1 cellular context compared by ENCODE assay signal in the genomic region with DNA sequence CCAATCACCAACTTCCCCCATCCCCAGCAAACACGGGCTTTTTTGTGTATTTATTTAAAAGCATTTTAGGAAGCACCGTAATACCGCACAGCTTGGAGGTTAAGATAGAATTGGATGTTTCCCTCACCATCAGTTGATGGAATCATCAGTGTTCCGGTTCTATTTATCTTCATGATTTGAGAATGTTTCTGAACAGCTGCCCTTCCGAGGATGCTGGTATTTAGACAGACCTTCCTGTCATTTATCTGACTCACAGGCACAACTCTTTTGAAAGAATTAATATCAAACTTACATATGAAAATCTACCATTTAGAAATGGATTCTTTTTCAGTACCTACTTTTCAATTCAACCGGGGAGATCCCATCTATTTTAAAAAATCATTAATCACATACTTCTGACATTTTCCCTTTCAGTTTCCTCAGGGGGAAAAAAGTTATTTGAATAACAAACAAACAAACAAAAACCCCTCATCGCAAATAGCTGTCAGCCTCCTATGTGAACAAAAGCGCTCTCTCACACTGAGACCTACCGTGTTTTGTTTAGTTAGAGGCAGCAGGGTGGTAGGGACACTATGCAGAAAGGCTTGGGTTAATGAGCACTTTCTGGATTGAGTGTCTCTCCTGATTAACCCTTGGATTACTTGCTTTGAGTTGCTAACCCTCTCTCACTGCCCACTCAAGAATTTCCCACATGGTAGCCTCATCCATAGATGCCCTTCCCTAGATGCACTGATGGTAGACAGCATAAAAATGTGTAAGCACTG.
TF ChIP-seq lines count a peak whose summit lies in the region.

No MANE protein-coding gene starts in this region.

TF ChIP-seq in GM23338, 12 proteins besides CTCF, POLR2A, EP300 and RAD21:
- TF ChIP-seq ZNF331 (CRISPR knock-in tag; IDR thresholded peaks at IDR 0.05; ENCODE audit: low read depth), result no peak
- TF ChIP-seq, protein P1, sequence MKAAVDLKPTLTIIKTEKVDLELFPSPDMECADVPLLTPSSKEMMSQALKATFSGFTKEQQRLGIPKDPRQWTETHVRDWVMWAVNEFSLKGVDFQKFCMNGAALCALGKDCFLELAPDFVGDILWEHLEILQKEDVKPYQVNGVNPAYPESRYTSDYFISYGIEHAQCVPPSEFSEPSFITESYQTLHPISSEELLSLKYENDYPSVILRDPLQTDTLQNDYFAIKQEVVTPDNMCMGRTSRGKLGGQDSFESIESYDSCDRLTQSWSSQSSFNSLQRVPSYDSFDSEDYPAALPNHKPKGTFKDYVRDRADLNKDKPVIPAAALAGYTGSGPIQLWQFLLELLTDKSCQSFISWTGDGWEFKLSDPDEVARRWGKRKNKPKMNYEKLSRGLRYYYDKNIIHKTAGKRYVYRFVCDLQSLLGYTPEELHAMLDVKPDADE (IDR thresholded peaks at IDR 0.05), result no peak
- TF ChIP-seq POLR2AphosphoS5 (IDR thresholded peaks at IDR 0.05; ENCODE audit: low read depth), result peak; percentile 69
- TF ChIP-seq EZH2phosphoT487 (IDR thresholded peaks at IDR 0.05; ENCODE audit: unreplicated experiment), result no peak
- TF ChIP-seq ZNF114 (CRISPR knock-in tag; IDR thresholded peaks at IDR 0.05), result no peak
- no peak for TF ChIP-seq JUNB (IDR thresholded peaks at IDR 0.05; ENCODE audit: unreplicated experiment)
- TF ChIP-seq CREB1 (CRISPR knock-in tag; IDR thresholded peaks at IDR 0.05; ENCODE audit: low read depth), result no peak
- TF ChIP-seq NANOG (IDR thresholded peaks at IDR 0.05; ENCODE audit: borderline replicate concordance), result peak; percentile 89
